28 cellular contexts compared by ENCODE assay signal in genomic region chr3:177641206-177641605, GRCh38.
"Had no signal": no experiment of that assay in that cellular context is flagged by ENCODE, and none has a peak within 500 bp of the region (broad histone marks: within the 10 kb centered on the region; RNA-seq: fewer than 3 reads in every experiment).

No MANE protein-coding gene starts in this region.

- DNase-seq: activated CD4-positive, alpha-beta T cell treated with anti-CD3 and anti-CD28 coated beads, Interleukin-2, amount 10 ng/mL, durations not matched to agents 24 days and 14 days; activated CD8-positive, alpha-beta memory T cell treated with anti-CD3 and anti-CD28 coated beads, Interleukin-2, amount 10 ng/mL, durations not matched to agents 7 days and 5 days; activated CD8-positive, alpha-beta T cell treated with anti-CD3 and anti-CD28 coated beads for 36 hours; activated gamma-delta T cell treated with Interleukin-2 at 50 U/mL for 16 hours; central memory CD4-positive, alpha-beta T cell; endodermal cell; esophagus squamous epithelium; head of caudate nucleus; hypothalamus; left ventricle myocardium superior; mammary epithelial cell; nephron progenitor cell; right lobe of liver; small intestine; stimulated activated CD4-positive, alpha-beta T cell treated with anti-CD3 and anti-CD28 coated beads, Interleukin-2, amount 100 ng/mL, for 24 hours; stimulated activated naive CD8-positive, alpha-beta T cell treated with anti-CD3 and anti-CD28 coated beads, Interleukin-15, amount 100 ng/mL, for 72 hours; tibial artery had no signal

- H3K27me3 Mint-ChIP-seq: activated CD4-positive, alpha-beta T cell treated with anti-CD3 and anti-CD28 coated beads, Interleukin-2, amount 10 ng/mL, durations not matched to agents 24 days and 14 days; activated CD8-positive, alpha-beta memory T cell treated with anti-CD3 and anti-CD28 coated beads, Interleukin-2, amount 10 ng/mL, durations not matched to agents 7 days and 5 days; activated CD8-positive, alpha-beta T cell treated with anti-CD3 and anti-CD28 coated beads for 36 hours; activated naive CD4-positive, alpha-beta T cell treated with anti-CD3 and anti-CD28 coated beads, Interleukin-2, amount 50 U/mL, for 24 hours; stimulated activated naive CD8-positive, alpha-beta T cell treated with anti-CD3 and anti-CD28 coated beads, Interleukin-15, amount 100 ng/mL, for 72 hours had no signal

- H3K36me3 ChIP-seq: esophagus squamous epithelium, gastroesophageal sphincter, right lobe of liver, tibial artery had no signal

- H3K27ac Mint-ChIP-seq: activated CD4-positive, alpha-beta T cell treated with anti-CD3 and anti-CD28 coated beads, Interleukin-2, amount 10 ng/mL, durations not matched to agents 24 days and 14 days; activated CD8-positive, alpha-beta memory T cell treated with anti-CD3 and anti-CD28 coated beads, Interleukin-2, amount 10 ng/mL, durations not matched to agents 7 days and 5 days; activated CD8-positive, alpha-beta T cell treated with anti-CD3 and anti-CD28 coated beads for 36 hours; activated naive CD4-positive, alpha-beta T cell treated with anti-CD3 and anti-CD28 coated beads, Interleukin-2, amount 50 U/mL, for 24 hours; activated T-helper 1 cell treated with anti-CD3 and anti-CD28 coated beads, Interleukin-12 subunit alpha, Interleukin-12 subunit beta, Interleukin-2, Interleukin-4 antibody, amounts not matched to agents 30 ng/mL and 10 ng/mL and 1 ng/mL, durations not matched to agents 14 hours and 24 hours and 36 hours; nephron progenitor cell; T-helper 2 cell treated with Interferon-gamma antibody and Interleukin-4, amounts not matched to agents 5 μg/mL and 100 μg/mL, for 36 hours had no signal

- H3K4me1 ChIP-seq: right lobe of liver had no signal

- H3K27ac ChIP-seq: coronary artery, esophagus squamous epithelium, gastroesophageal sphincter, right lobe of liver, tibial artery, VCaP had no signal

- H3K9me3 ChIP-seq: esophagus squamous epithelium, gastroesophageal sphincter, right lobe of liver, tibial artery had no signal

- H3K4me3 Mint-ChIP-seq: activated CD4-positive, alpha-beta T cell treated with anti-CD3 and anti-CD28 coated beads, Interleukin-2, amount 10 ng/mL, durations not matched to agents 24 days and 14 days; activated CD8-positive, alpha-beta memory T cell treated with anti-CD3 and anti-CD28 coated beads, Interleukin-2, amount 10 ng/mL, durations not matched to agents 7 days and 5 days; activated CD8-positive, alpha-beta T cell treated with anti-CD3 and anti-CD28 coated beads for 36 hours; activated naive CD4-positive, alpha-beta T cell treated with anti-CD3 and anti-CD28 coated beads, Interleukin-2, amount 50 U/mL, for 24 hours; activated T-helper 1 cell treated with anti-CD3 and anti-CD28 coated beads, Interleukin-12 subunit alpha, Interleukin-12 subunit beta, Interleukin-2, Interleukin-4 antibody, amounts not matched to agents 30 ng/mL and 10 ng/mL and 1 ng/mL, durations not matched to agents 14 hours and 24 hours and 36 hours; endodermal cell; mesothelial cell of epicardium; nephron progenitor cell; stimulated activated effector memory CD8-positive, alpha-beta T cell treated with anti-CD3 and anti-CD28 coated beads, Interleukin-12 subunit alpha, Interleukin-12 subunit beta, amount 100 ng/mL, for 72 hours; T-helper 2 cell treated with Interferon-gamma antibody and Interleukin-4, amounts not matched to agents 5 μg/mL and 100 μg/mL, for 36 hours had no signal

- H3K36me3 Mint-ChIP-seq: activated naive CD4-positive, alpha-beta T cell treated with anti-CD3 and anti-CD28 coated beads, Interleukin-2, amount 50 U/mL, for 24 hours; stimulated activated effector memory CD8-positive, alpha-beta T cell treated with anti-CD3 and anti-CD28 coated beads, Interleukin-12 subunit alpha, Interleukin-12 subunit beta, amount 100 ng/mL, for 72 hours had no signal

- H3K4me1 Mint-ChIP-seq: endodermal cell had no signal

- FAIRE-seq: astrocyte, islet of Langerhans, small intestine had no signal

- H3K4me3 ChIP-seq: coronary artery, esophagus squamous epithelium, gastroesophageal sphincter, right lobe of liver, tibial artery had no signal

- H3K27me3 ChIP-seq: esophagus squamous epithelium, gastroesophageal sphincter, right lobe of liver, tibial artery had no signal

- ATAC-seq: activated CD4-positive, CD25-positive, alpha-beta regulatory T cell treated with anti-CD3 and anti-CD28 coated beads, Interleukin-2, amount 50 U/mL, for 24 hours; activated CD8-positive, alpha-beta memory T cell treated with anti-CD3 and anti-CD28 coated beads, Interleukin-2, amount 10 ng/mL, durations not matched to agents 7 days and 5 days; activated CD8-positive, alpha-beta T cell treated with anti-CD3 and anti-CD28 coated beads for 36 hours; gastroesophageal sphincter; left ventricle myocardium superior; right lobe of liver; stimulated activated naive CD8-positive, alpha-beta T cell treated with anti-CD3 and anti-CD28 coated beads, Interleukin-15, amount 100 ng/mL, for 72 hours had no signal
